10 cellular contexts compared by ENCODE assay signal in the genomic region with DNA sequence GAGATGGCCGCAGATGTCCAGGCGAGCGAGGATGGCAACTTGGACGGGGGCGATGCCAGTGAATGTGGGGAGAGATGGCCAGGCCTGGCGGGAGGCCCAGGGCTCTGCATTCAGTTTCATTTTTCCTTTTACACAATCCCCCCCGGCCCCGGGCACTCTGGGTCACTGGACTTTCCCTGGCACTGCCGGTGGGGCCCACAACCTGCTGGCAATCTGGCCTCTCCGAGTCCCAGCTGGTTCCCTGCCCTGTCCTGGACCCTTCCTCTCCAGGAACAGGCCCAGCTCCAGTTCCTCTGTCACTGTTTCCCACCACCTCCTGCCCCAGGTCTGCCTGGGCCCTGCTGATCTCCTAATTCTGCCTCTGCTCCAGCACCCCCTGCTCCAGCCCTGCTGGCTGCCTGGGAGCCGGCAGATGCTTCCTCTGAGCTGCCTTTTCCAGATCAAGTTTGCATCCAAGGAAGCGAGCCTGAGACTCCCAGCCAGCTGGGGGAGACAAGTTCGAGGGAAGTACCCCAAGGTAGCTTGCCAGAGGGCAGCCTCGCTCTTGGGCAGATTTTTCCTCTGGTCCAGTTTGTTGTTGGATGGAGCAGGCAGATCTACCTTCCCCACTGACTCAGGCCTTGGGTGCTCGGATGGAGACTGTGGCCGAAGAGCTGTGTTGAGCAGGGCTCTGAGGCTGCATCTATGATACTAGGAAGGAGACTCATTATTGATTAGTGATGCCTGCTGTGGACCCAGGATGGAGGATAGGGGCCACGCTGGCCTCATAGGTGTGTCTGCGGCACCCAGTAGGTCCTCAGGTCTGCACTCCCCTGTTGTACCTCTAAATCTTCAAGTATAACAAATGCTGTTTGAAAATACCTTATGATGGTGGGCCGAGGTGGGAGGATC.
DNase-seq lines count a peak whose midpoint lies in the region; ATAC-seq and TF ChIP-seq lines count a peak whose summit lies in the region.
"Had no signal": no experiment of that assay in that cellular context is flagged by ENCODE, and none has a peak within 500 bp of the region (broad histone marks: within the 10 kb centered on the region; RNA-seq: fewer than 3 reads in every experiment).

No MANE protein-coding gene starts in this region.

- WGBS in heart left ventricle, 4 donors = 80 to 86% (median 83%) methylated on average over 19 of the region's 19 CpGs
- WGBS in upper lobe of left lung, 2 donors = 59 to 68% methylated on average over 10 to 19 of the region's 19 CpGs

- H3K9ac ChIP-seq in mucosa of rectum (ENCODE audit: low read depth in 1 of 2, low read length in 2 of 2) = no peak overlapping the region

- TF ChIP-seq CTCF in heart left ventricle (IDR thresholded peaks at IDR 0.05) (no peak), upper lobe of left lung (IDR thresholded peaks at IDR 0.05) (no peak)

- DNase-seq in heart left ventricle (peak in 1 of 5 donors; percentile 28), cardiac septum (ENCODE audit: low spot score) (no peak), cerebellar cortex (ENCODE audit: low spot score) (peak; percentile 13), upper lobe of left lung (no peak), NCI-H69 (lab: John Stamatoyannopoulos, UW) (no peak), putamen (ENCODE audit: low spot score) (no peak)
- DNase-seq: EL, SHP77 treated with DMSO at 0.1 percent for 48 hours had no signal

- TF ChIP-seq POLR2A in heart left ventricle (IDR thresholded peaks at IDR 0.05) (no peak), upper lobe of left lung (IDR thresholded peaks at IDR 0.05) (no peak)

- intact Hi-C loops in heart left ventricle (cut with DNase I) = loop anchor here in 3 of 10 donors (10.0 kb wide), 2 partner anchors 79 to 191 kb away; a partner anchor contains a TSS
- intact Hi-C loops in cardiac septum (cut with DNase I) = no loop called here

- H3K4me1 ChIP-seq in heart left ventricle (peaks cover 0 to 93% (median 13%) of the 10 kb centered on the region in 12 donors), mucosa of rectum (ENCODE audit: control insufficient read depth in 2 of 2, insufficient read depth in 2 of 2, low read length in 2 of 2) (peaks cover 9 to 13% of the 10 kb centered on the region in 2 donors), upper lobe of left lung (peaks cover 48 to 74% (median 58%) of the 10 kb centered on the region in 4 donors)

- H3K27ac ChIP-seq in heart left ventricle (peak overlapping the region in 8 of 12 donors; percentile 4 to 94 (median 14)), mucosa of rectum (ENCODE audit: low read depth in 2 of 2, low read length in 2 of 2) (peak overlapping the region; percentile 18 to 43), upper lobe of left lung (peak overlapping the region; percentile 76 to 89 (median 84))

- H3K4me3 ChIP-seq in heart left ventricle (peak overlapping the region in 1 of 12 donors; percentile 2), mucosa of rectum (ENCODE audit: low read length in 2 of 2) (no peak overlapping the region), upper lobe of left lung (no peak overlapping the region)

- H3K36me3 ChIP-seq in heart left ventricle (no peaks in the 10 kb centered on the region), mucosa of rectum (ENCODE audit: control insufficient read depth in 2 of 2, insufficient read depth in 2 of 2, low read length in 2 of 2) (no peaks in the 10 kb centered on the region), upper lobe of left lung (no peaks in the 10 kb centered on the region)

- H3K9me3 ChIP-seq in heart left ventricle (no peaks in the 10 kb centered on the region), mucosa of rectum (ENCODE audit: control insufficient read depth in 2 of 2, low read length in 2 of 2) (no peaks in the 10 kb centered on the region), upper lobe of left lung (no peaks in the 10 kb centered on the region)

- ATAC-seq in heart left ventricle (no peak), upper lobe of left lung (ENCODE audit: low FRiP score in 2 of 2) (no peak), HG03342 (IDR thresholded peaks at IDR 0.05; ENCODE audit: unreplicated experiment) (no peak)

- H3K27me3 ChIP-seq in heart left ventricle (no peaks in the 10 kb centered on the region), mucosa of rectum (ENCODE audit: control insufficient read depth in 2 of 2, insufficient read depth in 2 of 2, low read length in 2 of 2) (no peaks in the 10 kb centered on the region), upper lobe of left lung (no peaks in the 10 kb centered on the region)

- TF ChIP-seq EP300 in upper lobe of left lung (IDR thresholded peaks at IDR 0.05) = no peak

Comparison
In these comparisons a context has a peak if more than half of its experiments do, and no peak if none do; other contexts are left out.
1. H3K27ac ChIP-seq: peak in every context shown above with its lines; median percentile 84 in upper lobe of left lung; 30 in mucosa of rectum; 14 in heart left ventricle.